In genomic region chr6:147384737-147385710, GRCh38 we compare ENCODE assay signal across 16 cellular contexts.
DNase-seq lines count a peak whose midpoint lies in the region; ATAC-seq, FAIRE-seq and TF ChIP-seq lines count a peak whose summit lies in the region.
"Had no signal": no experiment of that assay in that cellular context is flagged by ENCODE, and none has a peak within 500 bp of the region (broad histone marks: within the 10 kb centered on the region; RNA-seq: fewer than 3 reads in every experiment).

No MANE protein-coding gene starts in this region.

- H3K4me3 Mint-ChIP-seq in MCF 10A (ENCODE audit: unreplicated experiment): no peak overlapping the region
- H3K4me3 Mint-ChIP-seq in stimulated activated naive CD8-positive, alpha-beta T cell treated with anti-CD3 and anti-CD28 coated beads, Interleukin-15, amount 100 ng/mL, for 72 hours: peak overlapping the region in 1 of 2 donors; percentile 8
- H3K4me3 Mint-ChIP-seq: neural crest cell, T-cell had no signal

- H3K4me1 Mint-ChIP-seq in MCF 10A (ENCODE audit: insufficient read depth, unreplicated experiment): no peaks in the 10 kb centered on the region
- H3K4me1 Mint-ChIP-seq in stimulated activated naive CD8-positive, alpha-beta T cell treated with anti-CD3 and anti-CD28 coated beads, Interleukin-15, amount 100 ng/mL, for 72 hours: peaks cover 7% of the 10 kb centered on the region
- H3K4me1 Mint-ChIP-seq: neural crest cell, T-cell had no signal

- CTCF ChIA-PET in MCF 10A (lab: Yijun Ruan, JAX): interaction anchor here (0.6 to 0.8 kb wide), 3 partner anchors 201 to 789 kb away, joined by 3 to 4 read pairs (median 3); no protein-coding TSS in a partner anchor

- intact Hi-C loops in MCF 10A (cut with micrococcal nuclease) (loop anchor here (5.0 kb wide), 1 partner anchor 483 kb away; no protein-coding TSS in a partner anchor), breast epithelium (cut with DNase I; ENCODE audit: low total_unique reads) (no loop called here)

- POLR2A ChIA-PET in MCF 10A (lab: Yijun Ruan, JAX): interaction anchor here (0.5 to 1.4 kb wide), 2 partner anchors 125 to 576 kb away, joined by 3 read pairs; no protein-coding TSS in a partner anchor

- no peak overlapping the region for H3K4me3 ChIP-seq in breast epithelium
- H3K4me3 ChIP-seq: upper lobe of right lung had no signal

- no peaks in the 10 kb centered on the region for H3K9me3 Mint-ChIP-seq in MCF 10A (ENCODE audit: unreplicated experiment)
- peaks cover 5 to 9% of the 10 kb centered on the region in 2 donors for H3K9me3 Mint-ChIP-seq in stimulated activated naive CD8-positive, alpha-beta T cell treated with anti-CD3 and anti-CD28 coated beads, Interleukin-15, amount 100 ng/mL, for 72 hours
- H3K9me3 Mint-ChIP-seq: T-cell had no signal

- H3K27ac ChIP-seq in breast epithelium: no peak overlapping the region
- H3K27ac ChIP-seq: KMS-11, upper lobe of right lung had no signal

- no peaks in the 10 kb centered on the region for H3K9me3 ChIP-seq in breast epithelium
- H3K9me3 ChIP-seq: upper lobe of right lung had no signal

- ATAC-seq in HG02642 (IDR thresholded peaks at IDR 0.05; ENCODE audit: poor library complexity, unreplicated experiment) (peak; percentile 73), HG03457 (IDR thresholded peaks at IDR 0.05; ENCODE audit: unreplicated experiment) (peak; percentile 55)
- peak; percentile 82 for ATAC-seq in stimulated activated naive CD8-positive, alpha-beta T cell treated with anti-CD3 and anti-CD28 coated beads, Interleukin-15, amount 100 ng/mL, for 72 hours
- ATAC-seq: T-cell, upper lobe of right lung had no signal

- peaks cover 32% of the 10 kb centered on the region for H3K36me3 Mint-ChIP-seq in MCF 10A (ENCODE audit: insufficient read depth, unreplicated experiment)

- no peak for TF ChIP-seq CTCF in MCF 10A (IDR thresholded peaks at IDR 0.05; ENCODE audit: unreplicated experiment)
- no peak for TF ChIP-seq CTCF in breast epithelium (IDR thresholded peaks at IDR 0.05)

- H3K27ac Mint-ChIP-seq in MCF 10A (ENCODE audit: low read depth, unreplicated experiment): no peak overlapping the region
- H3K27ac Mint-ChIP-seq in stimulated activated naive CD8-positive, alpha-beta T cell treated with anti-CD3 and anti-CD28 coated beads, Interleukin-15, amount 100 ng/mL, for 72 hours: peak overlapping the region in 1 of 2 donors; percentile 67
- H3K27ac Mint-ChIP-seq: T-cell had no signal

- no peaks in the 10 kb centered on the region for H3K27me3 Mint-ChIP-seq in MCF 10A (ENCODE audit: insufficient read depth, unreplicated experiment)
- H3K27me3 Mint-ChIP-seq in stimulated activated naive CD8-positive, alpha-beta T cell treated with anti-CD3 and anti-CD28 coated beads, Interleukin-15, amount 100 ng/mL, for 72 hours: no peaks in the 10 kb centered on the region
- H3K27me3 Mint-ChIP-seq: T-cell had no signal

- BruUV-seq in MCF 10A (replicated peaks; lab: Mats Ljungman, UMichigan): TSS peak; percentile 15

- no peak for FAIRE-seq in H54 (lab: Jason Lieb, UNC)

- peaks cover 7% of the 10 kb centered on the region for H3K36me3 ChIP-seq in breast epithelium

- H3K4me1 ChIP-seq in breast epithelium: no peaks in the 10 kb centered on the region
- H3K4me1 ChIP-seq: upper lobe of right lung had no signal

- DNase-seq in MCF 10A (ENCODE audit: unreplicated experiment) (no peak), breast epithelium (ENCODE audit: low spot score in 2 of 2) (no peak), H54 (ENCODE audit: insufficient read length, low spot score) (no peak), NOMO-1 (lab: John Stamatoyannopoulos, UW; ENCODE audit: unreplicated experiment in 2 of 2) (no peak)
- DNase-seq in stimulated activated naive CD8-positive, alpha-beta T cell treated with anti-CD3 and anti-CD28 coated beads, Interleukin-15, amount 100 ng/mL, for 72 hours: no peak
- no peak for DNase-seq in activated naive CD4-positive, alpha-beta T cell treated with Interleukin-2 at 50 U/mL for 16 hours
- DNase-seq: amygdala, DMS53, foreskin fibroblast, NCI-H2029 treated with DMSO at 0.1 percent for 48 hours, T-cell, upper lobe of right lung had no signal

- no peaks in the 10 kb centered on the region for H3K27me3 ChIP-seq in breast epithelium
- H3K27me3 ChIP-seq: upper lobe of right lung had no signal

- no peak for TF ChIP-seq POLR2A in breast epithelium (IDR thresholded peaks at IDR 0.05)
- no peak for TF ChIP-seq POLR2A in H54 (IDR thresholded peaks at IDR 0.05; ENCODE audit: low read depth, low read length)
